17 cellular contexts compared by ENCODE assay signal in the genomic region with DNA sequence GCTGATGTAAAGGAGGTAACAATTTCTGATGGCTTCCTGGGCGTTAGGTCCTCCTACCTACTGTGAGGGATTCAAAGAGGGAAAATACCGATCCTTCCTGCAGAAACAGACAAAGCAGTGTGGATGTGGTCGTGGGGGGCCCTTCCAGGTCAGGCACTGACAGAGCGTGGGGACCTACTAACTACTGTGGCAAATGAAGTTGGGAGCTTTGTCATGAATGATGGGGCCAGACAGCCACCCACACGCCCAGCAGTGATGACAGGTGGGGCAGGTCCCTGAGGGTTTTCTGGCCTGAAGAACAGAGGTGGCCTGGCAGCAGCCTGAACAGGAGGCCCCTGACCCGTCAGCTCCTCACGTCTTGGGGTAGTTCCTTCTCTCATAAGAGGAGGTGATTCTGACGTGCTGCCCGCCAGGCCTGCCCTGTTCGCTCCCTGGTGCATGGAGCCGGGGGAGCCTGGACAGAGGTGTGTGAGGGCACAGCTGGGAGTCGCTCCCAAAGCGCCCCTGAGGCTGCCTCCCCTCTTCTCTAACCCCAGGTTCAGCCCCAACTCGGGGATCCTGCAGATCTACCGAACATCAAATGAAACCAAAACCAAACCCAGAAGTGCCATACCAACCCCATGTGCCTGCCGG.
"Had no signal": no experiment of that assay in that cellular context is flagged by ENCODE, and none has a peak within 500 bp of the region (broad histone marks: within the 10 kb centered on the region; RNA-seq: fewer than 3 reads in every experiment).

No MANE protein-coding gene starts in this region.

- ATAC-seq: activated CD4-positive, CD25-positive, alpha-beta regulatory T cell treated with anti-CD3 and anti-CD28 coated beads, Interleukin-2, amount 50 U/mL, for 24 hours; activated CD8-positive, alpha-beta memory T cell treated with anti-CD3 and anti-CD28 coated beads, Interleukin-2, amount 10 ng/mL, durations not matched to agents 7 days and 5 days; stimulated activated effector memory CD8-positive, alpha-beta T cell treated with anti-CD3 and anti-CD28 coated beads, Interleukin-12 subunit alpha, Interleukin-12 subunit beta, amount 100 ng/mL, for 72 hours; T-cell had no signal

- H3K4me3 Mint-ChIP-seq: activated CD8-positive, alpha-beta memory T cell treated with anti-CD3 and anti-CD28 coated beads, Interleukin-2, amount 10 ng/mL, durations not matched to agents 7 days and 5 days; memory B cell; stimulated activated effector memory CD8-positive, alpha-beta T cell treated with anti-CD3 and anti-CD28 coated beads, Interleukin-12 subunit alpha, Interleukin-12 subunit beta, amount 100 ng/mL, for 72 hours; T-cell had no signal

- H3K9me3 Mint-ChIP-seq: memory B cell; stimulated activated effector memory CD8-positive, alpha-beta T cell treated with anti-CD3 and anti-CD28 coated beads, Interleukin-12 subunit alpha, Interleukin-12 subunit beta, amount 100 ng/mL, for 72 hours; T-cell had no signal

- H3K27me3 Mint-ChIP-seq: activated CD8-positive, alpha-beta memory T cell treated with anti-CD3 and anti-CD28 coated beads, Interleukin-2, amount 10 ng/mL, durations not matched to agents 7 days and 5 days; memory B cell; T-cell had no signal

- H3K27ac ChIP-seq: ascending aorta, breast epithelium, hepatocyte, left ventricle myocardium inferior, parathyroid adenoma had no signal

- H3K4me3 ChIP-seq: ascending aorta, breast epithelium, hepatocyte, left ventricle myocardium inferior had no signal

- H3K27ac Mint-ChIP-seq: activated CD8-positive, alpha-beta memory T cell treated with anti-CD3 and anti-CD28 coated beads, Interleukin-2, amount 10 ng/mL, durations not matched to agents 7 days and 5 days; memory B cell; stimulated activated effector memory CD8-positive, alpha-beta T cell treated with anti-CD3 and anti-CD28 coated beads, Interleukin-12 subunit alpha, Interleukin-12 subunit beta, amount 100 ng/mL, for 72 hours had no signal

- H3K4me1 ChIP-seq: parathyroid adenoma had no signal

- H3K9me3 ChIP-seq: ascending aorta, breast epithelium, left ventricle myocardium inferior, SK-N-SH had no signal

- DNase-seq: activated CD4-positive, alpha-beta T cell treated with anti-CD3 and anti-CD28 coated beads, Interleukin-2, amount 50 U/mL, for 4 hours; activated CD8-positive, alpha-beta memory T cell treated with anti-CD3 and anti-CD28 coated beads, Interleukin-2, amount 10 ng/mL, durations not matched to agents 7 days and 5 days; activated effector memory CD4-positive, alpha-beta T cell treated with anti-CD3 and anti-CD28 coated beads, Interleukin-2, amount 50 U/mL, for 16 hours; activated T-cell treated with anti-CD3 and anti-CD28 coated beads, Interleukin-2, amount 50 U/mL, for 48 hours; cerebellar nuclear complex; dermis blood vessel endothelial cell; left ventricle myocardium inferior; SK-N-SH; T-cell; T-helper 9 cell had no signal

- H3K27me3 ChIP-seq: ascending aorta, breast epithelium, hepatocyte had no signal

- H3K36me3 ChIP-seq: breast epithelium had no signal
